ENCODE assay signal across 1 cellular context in genomic region chr3:194086251-194087075, GRCh38.
TF ChIP-seq lines count a peak whose summit lies in the region.

No MANE protein-coding gene starts in this region.

TF ChIP-seq in H1, 55 proteins besides CTCF, POLR2A, EP300 and RAD21:
- TF ChIP-seq TAF1 (IDR thresholded peaks at IDR 0.05; ENCODE audit: low read depth, low read length) = no peak
- peak; percentile 93 for TF ChIP-seq E2F6 (IDR thresholded peaks at IDR 0.05)
- peak; percentile 93 for TF ChIP-seq MAX (IDR thresholded peaks at IDR 0.05)
- no peak for TF ChIP-seq EGR1 (IDR thresholded peaks at IDR 0.05; ENCODE audit: borderline replicate concordance, low read depth, low read length)
- no peak for TF ChIP-seq SP1 (IDR thresholded peaks at IDR 0.05; ENCODE audit: low read depth, low read length)
- TF ChIP-seq RNF2 (IDR thresholded peaks at IDR 0.05; ENCODE audit: borderline replicate concordance, low read depth, low read length, missing control alignments, poor library complexity, severe bottlenecking) = no peak
- TF ChIP-seq PHF8 (conservative IDR thresholded peaks at IDR 0.05; ENCODE audit: low read depth, low read length) = no peak
- TF ChIP-seq TEAD4 (IDR thresholded peaks at IDR 0.05; ENCODE audit: low read depth, low read length) = peak; percentile 88
- TF ChIP-seq CBX5 (IDR thresholded peaks at IDR 0.05; ENCODE audit: low read depth, low read length) = no peak
- TF ChIP-seq TBP (IDR thresholded peaks at IDR 0.05; ENCODE audit: low read depth, low read length) = 0 out of 2 replicates have a peak, but pooled peaks have one; percentile 16
- TF ChIP-seq POLR2AphosphoS5 (IDR thresholded peaks at IDR 0.05; ENCODE audit: low read depth, low read length) = no peak
- no peak for TF ChIP-seq SIRT6 (IDR thresholded peaks at IDR 0.05; ENCODE audit: low read length)
- no peak for TF ChIP-seq BACH1 (IDR thresholded peaks at IDR 0.05; ENCODE audit: low read length)
- TF ChIP-seq SP4 (IDR thresholded peaks at IDR 0.05; ENCODE audit: low read length) = no peak
- no peak for TF ChIP-seq TAF7 (optimal IDR thresholded peaks at IDR 0.05; ENCODE audit: borderline replicate concordance, low read depth, low read length)
- TF ChIP-seq RBBP5 (IDR thresholded peaks at IDR 0.05; ENCODE audit: borderline replicate concordance, low read depth, low read length) = no peak
- TF ChIP-seq CHD1 (IDR thresholded peaks at IDR 0.05; ENCODE audit: low read depth, low read length) = no peak
- TF ChIP-seq RFX5 (IDR thresholded peaks at IDR 0.05; ENCODE audit: borderline replicate concordance, low read depth, low read length) = no peak
- TF ChIP-seq HDAC2 (IDR thresholded peaks at IDR 0.05; ENCODE audit: borderline replicate concordance in 1 of 2, low read depth in 2 of 2, low read length in 2 of 2) = peak; percentile 31 to 75; a peak in 2 of 4 replicates
- TF ChIP-seq POU5F1 (IDR thresholded peaks at IDR 0.05; ENCODE audit: low read depth, low read length) = no peak
- no peak for TF ChIP-seq ZNF274 (IDR thresholded peaks at IDR 0.05; ENCODE audit: borderline replicate concordance, extremely low read depth, low read length)
- no peak for TF ChIP-seq SUZ12 (IDR thresholded peaks at IDR 0.05; ENCODE audit: low read length)
- TF ChIP-seq ATF3 (IDR thresholded peaks at IDR 0.05; ENCODE audit: insufficient read depth, low read depth, low read length) = no peak
- no peak for TF ChIP-seq KDM4A (IDR thresholded peaks at IDR 0.05; ENCODE audit: low read depth, low read length, severe bottlenecking)
- no peak for TF ChIP-seq NRF1 (IDR thresholded peaks at IDR 0.05; ENCODE audit: low read depth, low read length)
- no peak for TF ChIP-seq CHD7 (IDR thresholded peaks at IDR 0.05; ENCODE audit: insufficient replicate concordance, low read length)
- no peak for TF ChIP-seq RXRA (IDR thresholded peaks at IDR 0.05; ENCODE audit: insufficient read depth, low read depth, low read length)
